10 cellular contexts compared by ENCODE assay signal in genomic region chr5:32713396-32714381, GRCh38. TPM values are rescaled to one million over a fixed set of nuclear protein-coding genes. Genes with fewer than 3 reads are reported as not detected.
DNase-seq lines count a peak whose midpoint lies in the region; ATAC-seq and TF ChIP-seq lines count a peak whose summit lies in the region.
"Had no signal": no experiment of that assay in that cellular context is flagged by ENCODE, and none has a peak within 500 bp of the region (broad histone marks: within the 10 kb centered on the region; RNA-seq: fewer than 3 reads in every experiment).

No MANE protein-coding gene starts in this region.

- peak overlapping the region; percentile 74 for H3K4me3 ChIP-seq in lower lobe of right lung

- peak; percentile 32 for DNase-seq in activated naive CD8-positive, alpha-beta T cell treated with anti-CD3 and anti-CD28 coated beads, Interleukin-2, amount 10 ng/mL, durations not matched to agents 7 days and 5 days
- no peak for DNase-seq in activated naive CD8-positive, alpha-beta T cell treated with anti-CD3 and anti-CD28 coated beads for 36 hours
- DNase-seq in lower lobe of right lung (peak; percentile 60), ureter (ENCODE audit: low spot score) (peak; percentile 52), UCSD-AML1 (lab: John Stamatoyannopoulos, UW; ENCODE audit: unreplicated experiment) (no peak)
- DNase-seq in T-helper 2 cell treated with Interferon-gamma antibody and Interleukin-4, amounts not matched to agents 5 μg/mL and 100 μg/mL, for 36 hours (ENCODE audit: low spot score), result no peak
- DNase-seq: DMS153 had no signal

- H3K27me3 ChIP-seq in lower lobe of right lung (ENCODE audit: low read depth), result peaks cover 38% of the 10 kb centered on the region

- no peak overlapping the region for H3K4me3 Mint-ChIP-seq in activated naive CD8-positive, alpha-beta T cell treated with anti-CD3 and anti-CD28 coated beads, Interleukin-2, amount 10 ng/mL, durations not matched to agents 7 days and 5 days
- no peak overlapping the region for H3K4me3 Mint-ChIP-seq in activated naive CD8-positive, alpha-beta T cell treated with anti-CD3 and anti-CD28 coated beads for 36 hours
- peak overlapping the region; percentile 54 for H3K4me3 Mint-ChIP-seq in dendritic cell treated with granulocyte-macrophage colony-stimulating factor and Interleukin-4, amounts not matched to agents 40 ng/mL and 50 ng/mL, for 4 days
- H3K4me3 Mint-ChIP-seq in T-helper 2 cell treated with Interferon-gamma antibody and Interleukin-4, amounts not matched to agents 5 μg/mL and 100 μg/mL, for 36 hours, result no peak overlapping the region

- peaks cover 3% of the 10 kb centered on the region for H3K36me3 Mint-ChIP-seq in activated naive CD8-positive, alpha-beta T cell treated with anti-CD3 and anti-CD28 coated beads, Interleukin-2, amount 10 ng/mL, durations not matched to agents 7 days and 5 days
- H3K36me3 Mint-ChIP-seq in activated naive CD8-positive, alpha-beta T cell treated with anti-CD3 and anti-CD28 coated beads for 36 hours, result no peaks in the 10 kb centered on the region
- no peaks in the 10 kb centered on the region for H3K36me3 Mint-ChIP-seq in dendritic cell treated with granulocyte-macrophage colony-stimulating factor and Interleukin-4, amounts not matched to agents 40 ng/mL and 50 ng/mL, for 4 days (ENCODE audit: low read depth)
- H3K36me3 Mint-ChIP-seq in T-helper 2 cell treated with Interferon-gamma antibody and Interleukin-4, amounts not matched to agents 5 μg/mL and 100 μg/mL, for 36 hours (ENCODE audit: low read depth), result peaks cover 1% of the 10 kb centered on the region

- H3K4me1 Mint-ChIP-seq in activated naive CD8-positive, alpha-beta T cell treated with anti-CD3 and anti-CD28 coated beads, Interleukin-2, amount 10 ng/mL, durations not matched to agents 7 days and 5 days, result peaks cover 21% of the 10 kb centered on the region
- H3K4me1 Mint-ChIP-seq in activated naive CD8-positive, alpha-beta T cell treated with anti-CD3 and anti-CD28 coated beads for 36 hours, result peaks cover 33% of the 10 kb centered on the region
- peaks cover 55% of the 10 kb centered on the region for H3K4me1 Mint-ChIP-seq in dendritic cell treated with granulocyte-macrophage colony-stimulating factor and Interleukin-4, amounts not matched to agents 40 ng/mL and 50 ng/mL, for 4 days (ENCODE audit: low read depth)
- peaks cover 18% of the 10 kb centered on the region for H3K4me1 Mint-ChIP-seq in T-helper 2 cell treated with Interferon-gamma antibody and Interleukin-4, amounts not matched to agents 5 μg/mL and 100 μg/mL, for 36 hours (ENCODE audit: low read depth)

- H3K27ac ChIP-seq in lower lobe of right lung, result peak overlapping the region; percentile 53

- POLR2A ChIA-PET in activated naive CD8-positive, alpha-beta T cell treated with anti-CD3 and anti-CD28 coated beads, Interleukin-2, amount 10 ng/mL, durations not matched to agents 7 days and 5 days (lab: Charles Lee), result no interaction called here

- TF ChIP-seq CTCF in lower lobe of right lung (IDR thresholded peaks at IDR 0.05), result no peak

- intact Hi-C loops in dendritic cell treated with granulocyte-macrophage colony-stimulating factor and Interleukin-4, amounts not matched to agents 40 ng/mL and 50 ng/mL, for 4 days (cut with micrococcal nuclease), result loop anchor here (10.0 kb wide), 1 partner anchor 541 kb away; no protein-coding TSS in a partner anchor
- intact Hi-C loops in lower lobe of right lung (cut with DNase I), result no loop called here

- ATAC-seq in activated naive CD8-positive, alpha-beta T cell treated with anti-CD3 and anti-CD28 coated beads, Interleukin-2, amount 10 ng/mL, durations not matched to agents 7 days and 5 days (ENCODE audit: low read depth), result no peak
- ATAC-seq in lower lobe of right lung, result peak; percentile 58 to 60
- ATAC-seq in GM21737 (IDR thresholded peaks at IDR 0.05; ENCODE audit: unreplicated experiment), result no peak

- no peaks in the 10 kb centered on the region for H3K9me3 Mint-ChIP-seq in activated naive CD8-positive, alpha-beta T cell treated with anti-CD3 and anti-CD28 coated beads, Interleukin-2, amount 10 ng/mL, durations not matched to agents 7 days and 5 days
- H3K9me3 Mint-ChIP-seq in activated naive CD8-positive, alpha-beta T cell treated with anti-CD3 and anti-CD28 coated beads for 36 hours, result peaks cover 1% of the 10 kb centered on the region
- peaks cover under 1% of the 10 kb centered on the region for H3K9me3 Mint-ChIP-seq in dendritic cell treated with granulocyte-macrophage colony-stimulating factor and Interleukin-4, amounts not matched to agents 40 ng/mL and 50 ng/mL, for 4 days
- no peaks in the 10 kb centered on the region for H3K9me3 Mint-ChIP-seq in T-helper 2 cell treated with Interferon-gamma antibody and Interleukin-4, amounts not matched to agents 5 μg/mL and 100 μg/mL, for 36 hours

- peaks cover 67% of the 10 kb centered on the region for H3K27me3 Mint-ChIP-seq in activated naive CD8-positive, alpha-beta T cell treated with anti-CD3 and anti-CD28 coated beads, Interleukin-2, amount 10 ng/mL, durations not matched to agents 7 days and 5 days
- H3K27me3 Mint-ChIP-seq in activated naive CD8-positive, alpha-beta T cell treated with anti-CD3 and anti-CD28 coated beads for 36 hours, result peaks cover 91% of the 10 kb centered on the region
- H3K27me3 Mint-ChIP-seq in dendritic cell treated with granulocyte-macrophage colony-stimulating factor and Interleukin-4, amounts not matched to agents 40 ng/mL and 50 ng/mL, for 4 days, result peaks cover 68% of the 10 kb centered on the region
- peaks cover 75% of the 10 kb centered on the region for H3K27me3 Mint-ChIP-seq in T-helper 2 cell treated with Interferon-gamma antibody and Interleukin-4, amounts not matched to agents 5 μg/mL and 100 μg/mL, for 36 hours (ENCODE audit: low read depth)

- no peaks in the 10 kb centered on the region for H3K9me3 ChIP-seq in lower lobe of right lung

- peaks cover 35% of the 10 kb centered on the region for H3K4me1 ChIP-seq in lower lobe of right lung

- no peaks in the 10 kb centered on the region for H3K36me3 ChIP-seq in lower lobe of right lung

- H3K27ac Mint-ChIP-seq in activated naive CD8-positive, alpha-beta T cell treated with anti-CD3 and anti-CD28 coated beads, Interleukin-2, amount 10 ng/mL, durations not matched to agents 7 days and 5 days, result no peak overlapping the region
- H3K27ac Mint-ChIP-seq in activated naive CD8-positive, alpha-beta T cell treated with anti-CD3 and anti-CD28 coated beads for 36 hours, result no peak overlapping the region
- no peak overlapping the region for H3K27ac Mint-ChIP-seq in dendritic cell treated with granulocyte-macrophage colony-stimulating factor and Interleukin-4, amounts not matched to agents 40 ng/mL and 50 ng/mL, for 4 days
- no peak overlapping the region for H3K27ac Mint-ChIP-seq in T-helper 2 cell treated with Interferon-gamma antibody and Interleukin-4, amounts not matched to agents 5 μg/mL and 100 μg/mL, for 36 hours

RNA-seq across cellular contexts. Expression of gene NPR3, which starts 2.6 kb away (rescaled TPM):
- under 1 TPM in 1 of 2 experiments, not detected in 1; 0.17 TPM for total RNA-seq in activated naive CD8-positive, alpha-beta T cell treated with anti-CD3 and anti-CD28 coated beads, Interleukin-2, amount 10 ng/mL, durations not matched to agents 7 days and 5 days
- total RNA-seq in activated naive CD8-positive, alpha-beta T cell treated with anti-CD3 and anti-CD28 coated beads for 36 hours, result not detected
- 35.8 TPM for total RNA-seq in lower lobe of right lung
- 1.4 TPM for total RNA-seq in ureter
- total RNA-seq: T-helper 1 cell treated with Interleukin-12 subunit alpha and Interleukin-12 subunit beta and Interleukin-4 antibody, amounts not matched to agents 30 ng/mL and 1 ng/mL, for 36 hours had no signal

Comparison
In these comparisons a context has a peak if more than half of its experiments do, and no peak if none do; other contexts are left out.
1. DNase-seq: peak in activated naive CD8-positive, alpha-beta T cell treated with anti-CD3 and anti-CD28 coated beads, Interleukin-2, amount 10 ng/mL, durations not matched to agents 7 days and 5 days (single experiment), lower lobe of right lung (single experiment) and ureter (single experiment); none in activated naive CD8-positive, alpha-beta T cell treated with anti-CD3 and anti-CD28 coated beads for 36 hours (single experiment), T-helper 2 cell treated with Interferon-gamma antibody and Interleukin-4, amounts not matched to agents 5 μg/mL and 100 μg/mL, for 36 hours (single experiment) and UCSD-AML1 (single experiment).
2. ATAC-seq: peak in lower lobe of right lung (2 of 2); none in activated naive CD8-positive, alpha-beta T cell treated with anti-CD3 and anti-CD28 coated beads, Interleukin-2, amount 10 ng/mL, durations not matched to agents 7 days and 5 days (single experiment) and GM21737 (single experiment).
3. RNA of gene NPR3, which starts 2.6 kb away (total RNA-seq): 35.8 TPM in lower lobe of right lung (single experiment); 1.4 TPM in ureter (single experiment), 0.17 TPM in activated naive CD8-positive, alpha-beta T cell treated with anti-CD3 and anti-CD28 coated beads, Interleukin-2, amount 10 ng/mL, durations not matched to agents 7 days and 5 days and not detected in activated naive CD8-positive, alpha-beta T cell treated with anti-CD3 and anti-CD28 coated beads for 36 hours; every median in the first group is over 10 times any median in the second.